In the genomic region with DNA sequence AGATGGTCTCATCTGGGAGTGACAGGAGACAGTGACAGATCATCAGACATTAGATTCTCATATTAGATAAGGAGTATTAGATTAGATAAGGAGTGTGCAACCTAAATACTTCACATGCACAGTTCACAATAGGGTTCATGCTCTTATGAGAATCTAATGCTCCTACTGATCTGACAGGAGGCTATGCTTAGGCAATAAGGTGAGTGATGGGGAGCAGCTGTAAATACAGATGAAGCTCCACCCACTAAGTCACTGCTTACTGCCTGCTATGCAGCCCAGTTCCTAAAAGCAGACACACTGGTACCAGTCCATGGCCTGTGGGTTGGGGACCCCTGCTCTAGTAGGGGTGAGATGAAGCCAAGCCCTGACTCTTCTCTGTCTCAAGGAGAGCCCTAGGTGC, we compare ENCODE assay signal across 15 cellular contexts. TPM values are rescaled to one million over a fixed set of nuclear protein-coding genes. Genes with fewer than 3 reads are reported as not detected.
DNase-seq lines count a peak whose midpoint lies in the region; ATAC-seq and TF ChIP-seq lines count a peak whose summit lies in the region.
"Had no signal": no experiment of that assay in that cellular context is flagged by ENCODE, and none has a peak within 500 bp of the region (broad histone marks: within the 10 kb centered on the region; RNA-seq: fewer than 3 reads in every experiment).

No MANE protein-coding gene starts in this region.

- no peak overlapping the region for H3K9ac ChIP-seq in MM.1S (ENCODE audit: low read length)

- no peak overlapping the region for H2AFZ ChIP-seq in MM.1S (ENCODE audit: low read length)

- no peaks in the 10 kb centered on the region for H4K20me1 ChIP-seq in MM.1S (ENCODE audit: insufficient read depth, low read length)

- H3F3A ChIP-seq in MM.1S (ENCODE audit: insufficient read depth, low read length) = no peaks in the 10 kb centered on the region

- H3K4me2 ChIP-seq in MM.1S (ENCODE audit: low read depth, low read length) = no peak overlapping the region

- peaks cover 20% of the 10 kb centered on the region for H3K4me1 ChIP-seq in RWPE2 (ENCODE audit: insufficient read depth, poor library complexity, severe bottlenecking)
- peaks cover 0 to 26% (median 23%) of the 10 kb centered on the region in 4 donors for H3K4me1 ChIP-seq in sigmoid colon
- peaks cover 13% of the 10 kb centered on the region for H3K4me1 ChIP-seq in vagina
- no peaks in the 10 kb centered on the region for H3K4me1 ChIP-seq in MM.1S (ENCODE audit: low read length)

- peak overlapping the region; percentile 85 for H3K27ac ChIP-seq in RWPE2 (ENCODE audit: poor library complexity, severe bottlenecking)
- H3K27ac ChIP-seq in sigmoid colon = peak overlapping the region in 3 of 4 donors; percentile 50 to 81 (median 76)
- H3K27ac ChIP-seq in vagina = no peak overlapping the region
- no peak overlapping the region for H3K27ac ChIP-seq in MM.1S (ENCODE audit: low read length)
- H3K27ac ChIP-seq: neutrophil had no signal

- H3K4me3 ChIP-seq in RWPE2 (ENCODE audit: severe bottlenecking) = no peak overlapping the region
- no peak overlapping the region for H3K4me3 ChIP-seq in sigmoid colon
- no peak overlapping the region for H3K4me3 ChIP-seq in vagina
- H3K4me3 ChIP-seq in MM.1S (ENCODE audit: low read length) = no peak overlapping the region

- H3K36me3 ChIP-seq in RWPE2 (ENCODE audit: low read depth) = no peaks in the 10 kb centered on the region
- no peaks in the 10 kb centered on the region for H3K36me3 ChIP-seq in sigmoid colon
- H3K36me3 ChIP-seq in vagina = no peaks in the 10 kb centered on the region
- H3K36me3 ChIP-seq in MM.1S (replicated peaks; ENCODE audit: insufficient read depth, low read length) = no peaks in the 10 kb centered on the region
- H3K36me3 ChIP-seq: neutrophil had no signal

- TF ChIP-seq CTCF in RWPE2 (IDR thresholded peaks at IDR 0.05; ENCODE audit: poor library complexity, severe bottlenecking) (no peak), sigmoid colon (IDR thresholded peaks at IDR 0.05) (no peak), vagina (IDR thresholded peaks at IDR 0.05) (no peak), MM.1S (IDR thresholded peaks at IDR 0.05; ENCODE audit: low read length) (no peak)

- TF ChIP-seq POLR2A in sigmoid colon (IDR thresholded peaks at IDR 0.05) (no peak), vagina (IDR thresholded peaks at IDR 0.05) (no peak)

- H3K9me3 ChIP-seq in RWPE2 (ENCODE audit: severe bottlenecking) (no peaks in the 10 kb centered on the region), sigmoid colon (no peaks in the 10 kb centered on the region), vagina (no peaks in the 10 kb centered on the region), MM.1S (replicated peaks; ENCODE audit: insufficient read depth, low read length) (no peaks in the 10 kb centered on the region)
- H3K9me3 ChIP-seq: neutrophil had no signal

- intact Hi-C loops in sigmoid colon (cut with DNase I) = no loop called here
- intact Hi-C loops in vagina (cut with DNase I) = no loop called here

- no peaks in the 10 kb centered on the region for H3K27me3 ChIP-seq in RWPE2 (ENCODE audit: insufficient read depth, poor library complexity, severe bottlenecking)
- H3K27me3 ChIP-seq in sigmoid colon = no peaks in the 10 kb centered on the region
- no peaks in the 10 kb centered on the region for H3K27me3 ChIP-seq in vagina
- H3K27me3 ChIP-seq in MM.1S (replicated peaks; ENCODE audit: insufficient read depth, low read length) = peaks cover 62% of the 10 kb centered on the region

- DNase-seq in DMS153 (lab: John Stamatoyannopoulos, UW) = peak; percentile 27
- DNase-seq in DMS153 treated with DMSO at 0.1 percent for 48 hours (lab: John Stamatoyannopoulos, UW; ENCODE audit: unreplicated experiment) = no peak
- no peak for DNase-seq in RWPE2 (ENCODE audit: low spot score)
- DNase-seq in sigmoid colon = no peak
- no peak for DNase-seq in vagina (ENCODE audit: extremely low spot score in 2 of 2)
- no peak for DNase-seq in MM.1S
- DNase-seq: activated T-cell treated with anti-CD3 and anti-CD28 coated beads, Interleukin-2, amount 50 U/mL, for 4 hours; effector CD8-positive, alpha-beta T cell; hippocampal formation; NCI-H2081 treated with DMSO at 0.1 percent for 48 hours; SW 1271 had no signal

- ATAC-seq in RWPE2 (ENCODE audit: low read depth) (no peak), esophagus mucosa (peak; percentile 71), HG02759 (IDR thresholded peaks at IDR 0.05; ENCODE audit: unreplicated experiment) (no peak)
- ATAC-seq: activated T-cell treated with anti-CD3 and anti-CD28 coated beads, Interleukin-2, amount 50 U/mL, for 4 hours; left lobe of liver had no signal

- H3K79me2 ChIP-seq in MM.1S (ENCODE audit: low read length) = no peaks in the 10 kb centered on the region

- no peaks in the 10 kb centered on the region for H3K9me2 ChIP-seq in MM.1S (replicated peaks; ENCODE audit: insufficient read depth, low read length)

- TF ChIP-seq EP300 in sigmoid colon (IDR thresholded peaks at IDR 0.05) = no peak

RNA-seq across cellular contexts. Expression of a gene that starts 10.0 kb away (rescaled TPM):
- total RNA-seq in esophagus mucosa (not detected), sigmoid colon (not detected), vagina (not detected)
- polyA plus RNA-seq in sigmoid colon = not detected
- total RNA-seq: activated T-cell treated with anti-CD3 and anti-CD28 coated beads, Interleukin-2, amount 50 U/mL, for 4 hours; left lobe of liver had no signal

RNA-seq across cellular contexts. Expression of a gene that starts 13.5 kb away (rescaled TPM):
- total RNA-seq in esophagus mucosa (2.3 TPM), sigmoid colon (1 to 10 TPM in 1 of 4 donors, under 1 TPM in 1, not detected in 2; 0.49 to 1.8 TPM), vagina (not detected)
- polyA plus RNA-seq in sigmoid colon = 1 to 10 TPM in 1 of 3 donors, not detected in 2; 1.1 TPM
- total RNA-seq: activated T-cell treated with anti-CD3 and anti-CD28 coated beads, Interleukin-2, amount 50 U/mL, for 4 hours; left lobe of liver had no signal

Comparison
In these comparisons a context has a peak if more than half of its experiments do, and no peak if none do; other contexts are left out.
1. H3K27ac ChIP-seq: peak in RWPE2 (single experiment) and sigmoid colon (3 of 4); none in vagina (single experiment) and MM.1S (single experiment).